9 cellular contexts compared by ENCODE assay signal in genomic region chr21:33299181-33299752, GRCh38. TPM values are rescaled to one million over a fixed set of nuclear protein-coding genes. Genes with fewer than 3 reads are reported as not detected.
DNase-seq lines count a peak whose midpoint lies in the region; ATAC-seq and TF ChIP-seq lines count a peak whose summit lies in the region.
"Had no signal": no experiment of that assay in that cellular context is flagged by ENCODE, and none has a peak within 500 bp of the region (broad histone marks: within the 10 kb centered on the region; RNA-seq: fewer than 3 reads in every experiment).

No MANE protein-coding gene starts in this region.

- H3K4me3 ChIP-seq in Caco-2 (ENCODE audit: low read depth, low read length) (no peak overlapping the region), MM.1S (ENCODE audit: low read length) (no peak overlapping the region)

- no peaks in the 10 kb centered on the region for H3K9me3 Mint-ChIP-seq in Caco-2 (ENCODE audit: unreplicated experiment)

- H3K4me1 Mint-ChIP-seq in Caco-2 (ENCODE audit: low read depth, unreplicated experiment): peaks cover 10% of the 10 kb centered on the region

- H3K36me3 ChIP-seq in Caco-2 (ENCODE audit: control insufficient read depth, insufficient read depth, low read length): no peaks in the 10 kb centered on the region
- no peaks in the 10 kb centered on the region for H3K36me3 ChIP-seq in MM.1S (replicated peaks; ENCODE audit: insufficient read depth, low read length)

- CTCF ChIA-PET in Caco-2 (lab: Charles Lee): interaction anchor here (0.6 to 1.5 kb wide), 2 partner anchors 38 to 62 kb away, joined by 4 to 6 read pairs; no protein-coding TSS in a partner anchor

- peaks cover 3% of the 10 kb centered on the region; the same call in 1 of the 2 replicates for H3K4me1 ChIP-seq in Caco-2
- H3K4me1 ChIP-seq in MM.1S (ENCODE audit: low read length): peaks cover 37% of the 10 kb centered on the region

- H3K4me2 ChIP-seq in MM.1S (ENCODE audit: low read depth, low read length): peak overlapping the region; percentile 23

- peak overlapping the region; percentile 58 for H3K27ac Mint-ChIP-seq in Caco-2 (ENCODE audit: unreplicated experiment)

- intact Hi-C loops in Caco-2 (cut with micrococcal nuclease; ENCODE audit: unreplicated experiment): no loop called here
- intact Hi-C loops in sciatic nerve (cut with DNase I): no loop called here

- DNase-seq in Caco-2: no peak
- peak; percentile 56 for DNase-seq in GM20000 (ENCODE audit: low spot score)
- DNase-seq in MM.1S: peak; percentile 83
- DNase-seq in activated T-helper 1 cell treated with Interleukin-2 at 50 U/mL for 16 hours (ENCODE audit: low read depth): peak; percentile 16
- no peak for DNase-seq in sciatic nerve (ENCODE audit: low spot score)
- DNase-seq in AG08395 (ENCODE audit: low spot score): no peak
- no peak for DNase-seq in NCI-H2227 treated with DMSO at 0.1 percent for 48 hours (lab: John Stamatoyannopoulos, UW)

- POLR2A ChIA-PET in Caco-2 (lab: Charles Lee): no interaction called here

- H3K27me3 Mint-ChIP-seq in Caco-2 (ENCODE audit: insufficient read depth, unreplicated experiment): no peaks in the 10 kb centered on the region

- H4K20me1 ChIP-seq in MM.1S (ENCODE audit: insufficient read depth, low read length): no peaks in the 10 kb centered on the region

- no peak overlapping the region for H3K4me3 Mint-ChIP-seq in Caco-2 (ENCODE audit: unreplicated experiment)

- H3K9me2 ChIP-seq in MM.1S (replicated peaks; ENCODE audit: insufficient read depth, low read length): no peaks in the 10 kb centered on the region

- H3K9me3 ChIP-seq in Caco-2: no peaks in the 10 kb centered on the region
- H3K9me3 ChIP-seq in MM.1S (replicated peaks; ENCODE audit: insufficient read depth, low read length): no peaks in the 10 kb centered on the region

- peak overlapping the region; percentile 52 for H2AFZ ChIP-seq in MM.1S (ENCODE audit: low read length)

- no TSS peak for BruUV-seq in Caco-2 (replicated peaks; lab: Mats Ljungman, UMichigan)

- TF ChIP-seq CTCF in Caco-2 (IDR thresholded peaks at IDR 0.05; ENCODE audit: insufficient read depth in 1 of 2, low read depth in 1 of 2, low read length in 1 of 2, severe bottlenecking in 1 of 2, unreplicated experiment in 1 of 2): no peak
- no peak for TF ChIP-seq CTCF in GM20000 (IDR thresholded peaks at IDR 0.05; ENCODE audit: extremely low read depth, missing control alignments)
- peak; percentile 63 for TF ChIP-seq CTCF in MM.1S (IDR thresholded peaks at IDR 0.05; ENCODE audit: low read length)

- H3K27ac ChIP-seq in MM.1S (ENCODE audit: low read length): peak overlapping the region; percentile 37; the same call in 1 of the 2 replicates

- H3K79me2 ChIP-seq in MM.1S (ENCODE audit: low read length): no peaks in the 10 kb centered on the region

- H3K27me3 ChIP-seq in Caco-2 (replicated peaks; ENCODE audit: control insufficient read depth, insufficient read depth, low read length) (no peaks in the 10 kb centered on the region), MM.1S (replicated peaks; ENCODE audit: insufficient read depth, low read length) (no peaks in the 10 kb centered on the region)

- no peak overlapping the region for H3K9ac ChIP-seq in MM.1S (ENCODE audit: low read length)

- ATAC-seq in sciatic nerve (peak; percentile 20), GM21367 (IDR thresholded peaks at IDR 0.05; ENCODE audit: unreplicated experiment) (no peak)
- ATAC-seq: HCT116 had no signal

- H3F3A ChIP-seq in MM.1S (ENCODE audit: insufficient read depth, low read length): peaks cover 9% of the 10 kb centered on the region; the same call in 1 of the 2 replicates

- H3K36me3 Mint-ChIP-seq in Caco-2 (ENCODE audit: insufficient read depth, unreplicated experiment): no peaks in the 10 kb centered on the region

RNA-seq across cellular contexts. Expression of gene IFNAR1, which starts 25.5 kb away (rescaled TPM):
- total RNA-seq in Caco-2 (2022) (19.7 and 20.4 TPM in 2 replicates), sciatic nerve (61.7 TPM)

RNA-seq across cellular contexts. Expression of gene IL10RB, which starts 33.1 kb away (rescaled TPM):
- 11.7 and 13.1 TPM in 2 replicates for total RNA-seq in Caco-2 (2022)
- 25.5 TPM for total RNA-seq in sciatic nerve

Comparison
In these comparisons a context has a peak if more than half of its experiments do, and no peak if none do; other contexts are left out.
1. DNase-seq: peak in GM20000 (single experiment), MM.1S (single experiment) and activated T-helper 1 cell treated with Interleukin-2 at 50 U/mL for 16 hours (single experiment); none in Caco-2 (0 of 2), sciatic nerve (single experiment), AG08395 (single experiment) and NCI-H2227 treated with DMSO at 0.1 percent for 48 hours (single experiment).